33 cellular contexts compared by ENCODE assay signal in genomic region chr5:174479325-174479724, GRCh38.
"Had no signal": no experiment of that assay in that cellular context is flagged by ENCODE, and none has a peak within 500 bp of the region (broad histone marks: within the 10 kb centered on the region; RNA-seq: fewer than 3 reads in every experiment).

No MANE protein-coding gene starts in this region.

- ATAC-seq: activated naive CD4-positive, alpha-beta T cell treated with anti-CD3 and anti-CD28 coated beads, Interleukin-2, amount 50 U/mL, for 72 hours; activated naive CD8-positive, alpha-beta T cell treated with anti-CD3 and anti-CD28 coated beads, Interleukin-2, amount 50 U/mL, for 24 hours; activated T-cell treated with anti-CD3 and anti-CD28 coated beads, Interleukin-2, amount 50 U/mL, for 4 hours; activated T-cell treated with anti-CD3 and anti-CD28 coated beads, Interleukin-2, amount 50 U/mL, for 72 hours; activated T-helper 17 cell treated with anti-CD3 and anti-CD28 coated beads, Interleukin-2, amount 50 U/mL, for 72 hours; body of pancreas had no signal

- DNase-seq: activated effector memory CD4-positive, alpha-beta T cell treated with anti-CD3 and anti-CD28 coated beads, Interleukin-2, amount 50 U/mL, for 16 hours; activated effector memory CD4-positive, alpha-beta T cell treated with Interleukin-2 at 50 U/mL for 16 hours; activated gamma-delta T cell; activated gamma-delta T cell treated with Interleukin-2 at 50 U/mL for 16 hours; activated naive CD4-positive, alpha-beta T cell; activated naive CD4-positive, alpha-beta T cell treated with anti-CD3 and anti-CD28 coated beads for 36 hours; activated naive CD4-positive, alpha-beta T cell treated with anti-CD3 and anti-CD28 coated beads, Interleukin-2, amount 10 ng/mL, durations not matched to agents 7 days and 5 days; activated naive CD4-positive, alpha-beta T cell treated with anti-CD3 and anti-CD28 coated beads, Interleukin-2, amount 50 U/mL, for 16 hours; activated naive CD4-positive, alpha-beta T cell treated with Interleukin-2 at 50 U/mL for 16 hours; activated naive CD8-positive, alpha-beta T cell treated with anti-CD3 and anti-CD28 coated beads for 36 hours; activated naive CD8-positive, alpha-beta T cell treated with anti-CD3 and anti-CD28 coated beads, Interleukin-2, amount 10 ng/mL, durations not matched to agents 7 days and 5 days; activated naive CD8-positive, alpha-beta T cell treated with anti-CD3 and anti-CD28 coated beads, Interleukin-2, amount 50 U/mL, for 24 hours; activated T-cell treated with anti-CD3 and anti-CD28 coated beads for 4 hours; activated T-cell treated with anti-CD3 and anti-CD28 coated beads, Interleukin-2, amount 50 U/mL, for 1 hour; activated T-cell treated with anti-CD3 and anti-CD28 coated beads, Interleukin-2, amount 50 U/mL, for 24 hours; activated T-cell treated with anti-CD3 and anti-CD28 coated beads, Interleukin-2, amount 50 U/mL, for 4 hours; activated T-cell treated with anti-CD3 and anti-CD28 coated beads, Interleukin-2, amount 50 U/mL, for 48 hours; activated T-cell treated with anti-CD3 and anti-CD28 coated beads, Interleukin-2, amount 50 U/mL, for 72 hours; adrenal gland; amygdala; anterior cingulate cortex; body of pancreas; brain microvascular endothelial cell; caudate nucleus; central memory CD4-positive, alpha-beta T cell; cerebellar nuclear complex had no signal

- H3K4me1 ChIP-seq: adrenal gland, ascending aorta, body of pancreas, breast epithelium had no signal

- H3K27ac ChIP-seq: adrenal gland, ascending aorta, body of pancreas, brain microvascular endothelial cell, breast epithelium, cardiac muscle cell had no signal

- H3K9me3 ChIP-seq: body of pancreas had no signal

- FAIRE-seq: astrocyte, bronchial epithelial cell had no signal

- H3K36me3 ChIP-seq: adrenal gland, ascending aorta, brain microvascular endothelial cell, breast epithelium, cardiac muscle cell had no signal

- H3K4me3 ChIP-seq: adrenal gland, ascending aorta, body of pancreas, breast epithelium, cardiac muscle cell had no signal

- H3K27me3 ChIP-seq: adrenal gland, ascending aorta, body of pancreas, brain microvascular endothelial cell, breast epithelium, cardiac muscle cell had no signal
